ENCODE assay signal across 12 cellular contexts in the genomic region with DNA sequence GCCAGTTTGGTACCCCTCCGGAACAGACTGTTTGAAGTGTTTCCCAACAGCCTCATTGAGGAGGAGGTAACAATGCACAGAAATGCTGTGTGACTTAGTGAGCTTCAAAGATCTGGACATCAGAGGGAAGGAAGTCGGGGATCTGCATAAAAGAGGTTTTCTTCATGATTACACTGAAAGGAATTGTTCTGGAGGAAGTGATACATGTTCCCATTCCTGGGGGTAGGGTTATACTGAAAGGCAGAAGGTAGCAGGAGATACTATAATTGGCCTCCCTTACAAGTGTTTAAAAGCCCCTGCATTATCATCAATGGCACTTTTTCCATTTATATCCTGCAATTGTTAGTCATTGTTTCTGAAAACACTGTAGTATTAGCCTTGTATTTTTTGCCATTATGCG.
"Had no signal": no experiment of that assay in that cellular context is flagged by ENCODE, and none has a peak within 500 bp of the region (broad histone marks: within the 10 kb centered on the region; RNA-seq: fewer than 3 reads in every experiment).

No MANE protein-coding gene starts in this region.

- H3K4me1 Mint-ChIP-seq: activated CD4-positive, alpha-beta memory T cell treated with anti-CD3 and anti-CD28 coated beads, Interleukin-2, amount 10 ng/mL, durations not matched to agents 7 days and 5 days; activated CD4-positive, alpha-beta T cell treated with anti-CD3 and anti-CD28 coated beads for 36 hours; activated naive CD8-positive, alpha-beta T cell treated with anti-CD3 and anti-CD28 coated beads for 36 hours; naive thymus-derived CD4-positive, alpha-beta T cell; T-cell had no signal

- H3K36me3 Mint-ChIP-seq: activated naive CD8-positive, alpha-beta T cell treated with anti-CD3 and anti-CD28 coated beads for 36 hours; naive thymus-derived CD4-positive, alpha-beta T cell; T-cell had no signal

- H3K27me3 Mint-ChIP-seq: activated CD4-positive, alpha-beta memory T cell treated with anti-CD3 and anti-CD28 coated beads, Interleukin-2, amount 10 ng/mL, durations not matched to agents 7 days and 5 days; activated naive CD8-positive, alpha-beta T cell treated with anti-CD3 and anti-CD28 coated beads for 36 hours had no signal

- H3K27ac Mint-ChIP-seq: activated CD4-positive, alpha-beta memory T cell treated with anti-CD3 and anti-CD28 coated beads, Interleukin-2, amount 10 ng/mL, durations not matched to agents 7 days and 5 days; activated CD4-positive, alpha-beta T cell treated with anti-CD3 and anti-CD28 coated beads for 36 hours; activated naive CD8-positive, alpha-beta T cell treated with anti-CD3 and anti-CD28 coated beads for 36 hours; naive thymus-derived CD4-positive, alpha-beta T cell; T-cell had no signal

- H3K27me3 ChIP-seq: gastrocnemius medialis, tibial nerve had no signal

- H3K4me1 ChIP-seq: gastrocnemius medialis, tibial nerve had no signal

- H3K4me3 ChIP-seq: gastrocnemius medialis, tibial nerve had no signal

- H3K36me3 ChIP-seq: gastrocnemius medialis, tibial nerve had no signal

- H3K9me3 Mint-ChIP-seq: activated CD4-positive, alpha-beta memory T cell treated with anti-CD3 and anti-CD28 coated beads, Interleukin-2, amount 10 ng/mL, durations not matched to agents 7 days and 5 days; activated naive CD8-positive, alpha-beta T cell treated with anti-CD3 and anti-CD28 coated beads for 36 hours; T-cell had no signal

- DNase-seq: activated CD4-positive, alpha-beta memory T cell treated with anti-CD3 and anti-CD28 coated beads, Interleukin-2, amount 10 ng/mL, durations not matched to agents 7 days and 5 days; activated CD4-positive, alpha-beta T cell treated with anti-CD3 and anti-CD28 coated beads for 36 hours; activated gamma-delta T cell treated with Interleukin-2 at 50 U/mL for 16 hours; activated naive CD8-positive, alpha-beta T cell treated with anti-CD3 and anti-CD28 coated beads for 36 hours; activated T-cell treated with anti-CD3 and anti-CD28 coated beads, Interleukin-2, amount 50 U/mL, for 48 hours; gastrocnemius medialis; naive thymus-derived CD4-positive, alpha-beta T cell; nucleus accumbens; T-cell; T1000 had no signal

- H3K4me3 Mint-ChIP-seq: activated CD4-positive, alpha-beta memory T cell treated with anti-CD3 and anti-CD28 coated beads, Interleukin-2, amount 10 ng/mL, durations not matched to agents 7 days and 5 days; activated CD4-positive, alpha-beta T cell treated with anti-CD3 and anti-CD28 coated beads for 36 hours; activated naive CD8-positive, alpha-beta T cell treated with anti-CD3 and anti-CD28 coated beads for 36 hours; naive thymus-derived CD4-positive, alpha-beta T cell; T-cell had no signal

- H3K9me3 ChIP-seq: gastrocnemius medialis, tibial nerve had no signal

- H3K27ac ChIP-seq: gastrocnemius medialis, tibial nerve, VCaP had no signal
